Comparison of ENCODE assay signal across 13 cellular contexts in the genomic region with DNA sequence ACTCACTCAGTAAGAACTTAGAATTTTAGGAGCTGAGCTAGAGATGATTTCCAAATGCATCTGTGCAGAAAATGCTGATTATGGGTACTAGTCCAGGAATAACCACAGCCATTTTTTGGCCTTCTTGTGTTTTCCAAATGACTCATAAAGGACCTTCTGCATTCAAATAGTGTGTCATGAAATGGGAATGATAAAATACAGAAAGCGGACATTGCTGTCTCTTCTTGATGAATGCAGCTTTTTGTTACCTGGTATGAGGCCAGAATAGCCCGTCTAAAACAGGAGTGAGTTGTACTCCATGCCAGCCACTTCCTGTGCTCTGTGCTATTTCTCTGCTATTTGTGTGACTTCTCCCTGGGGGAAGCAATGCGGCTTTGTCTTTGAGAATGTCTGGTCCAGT. TPM values are rescaled to one million over a fixed set of nuclear protein-coding genes. Genes with fewer than 3 reads are reported as not detected.
DNase-seq lines count a peak whose midpoint lies in the region; ATAC-seq and TF ChIP-seq lines count a peak whose summit lies in the region.
"Had no signal": no experiment of that assay in that cellular context is flagged by ENCODE, and none has a peak within 500 bp of the region (broad histone marks: within the 10 kb centered on the region; RNA-seq: fewer than 3 reads in every experiment).

No MANE protein-coding gene starts in this region.

- no peak overlapping the region for H2AFZ ChIP-seq in neural progenitor cell (replicated peaks)

- H3K36me3 ChIP-seq in kidney epithelial cell (ENCODE audit: control insufficient read depth, insufficient read depth, low read length) (no peaks in the 10 kb centered on the region), neural progenitor cell (no peaks in the 10 kb centered on the region)
- H3K36me3 ChIP-seq: ascending aorta had no signal

- H3K4me1 ChIP-seq in neural progenitor cell: no peaks in the 10 kb centered on the region
- H3K4me1 ChIP-seq: ascending aorta had no signal

- H3K79me2 ChIP-seq in neural progenitor cell (ENCODE audit: low read depth): no peaks in the 10 kb centered on the region

- H3K4me3 Mint-ChIP-seq in neural progenitor cell: no peak overlapping the region
- H3K4me3 Mint-ChIP-seq: activated CD8-positive, alpha-beta memory T cell treated with anti-CD3 and anti-CD28 coated beads, Interleukin-2, amount 10 ng/mL, durations not matched to agents 7 days and 5 days; T-helper 2 cell treated with Interferon-gamma antibody and Interleukin-4, amounts not matched to agents 5 μg/mL and 100 μg/mL, for 36 hours had no signal

- H4K20me1 ChIP-seq in neural progenitor cell (ENCODE audit: low read depth): no peaks in the 10 kb centered on the region

- peaks cover 2% of the 10 kb centered on the region for H3K4me1 Mint-ChIP-seq in neural progenitor cell

- TF ChIP-seq CTCF in kidney epithelial cell (IDR thresholded peaks at IDR 0.05; ENCODE audit: insufficient read depth, low read length, poor library complexity, severe bottlenecking) (no peak), neural progenitor cell (IDR thresholded peaks at IDR 0.05) (no peak)

- H3K9ac ChIP-seq in neural progenitor cell: no peak overlapping the region

- H3K4me2 ChIP-seq in neural progenitor cell: no peak overlapping the region

- H3K36me3 Mint-ChIP-seq in neural progenitor cell: no peaks in the 10 kb centered on the region
- H3K36me3 Mint-ChIP-seq: activated CD8-positive, alpha-beta memory T cell treated with anti-CD3 and anti-CD28 coated beads, Interleukin-2, amount 10 ng/mL, durations not matched to agents 7 days and 5 days had no signal

- H3K9me3 ChIP-seq in neural progenitor cell (ENCODE audit: low read depth): no peaks in the 10 kb centered on the region
- H3K9me3 ChIP-seq: ascending aorta had no signal

- H3K27me3 ChIP-seq in kidney epithelial cell (ENCODE audit: control insufficient read depth, insufficient read depth, low read length) (no peaks in the 10 kb centered on the region), neural progenitor cell (no peaks in the 10 kb centered on the region)
- H3K27me3 ChIP-seq: ascending aorta had no signal

- H3K27me3 Mint-ChIP-seq in neural progenitor cell (ENCODE audit: insufficient read depth, low read depth): peaks cover 3% of the 10 kb centered on the region

- peak; percentile 3 for DNase-seq in Ammon's horn (ENCODE audit: low spot score)
- peak; percentile 91 for DNase-seq in HS-5 (ENCODE audit: low read depth)
- DNase-seq in astrocyte of the hippocampus (ENCODE audit: low read depth, low spot score): peak; percentile 92
- DNase-seq in kidney epithelial cell (ENCODE audit: low read depth): peak; percentile 61
- DNase-seq in RPMI8226: no peak
- DNase-seq in neural progenitor cell (ENCODE audit: low spot score): no peak
- DNase-seq: activated CD8-positive, alpha-beta memory T cell treated with anti-CD3 and anti-CD28 coated beads, Interleukin-2, amount 10 ng/mL, durations not matched to agents 7 days and 5 days; glutamatergic neuron; MM.1S had no signal

- H3F3A ChIP-seq in neural progenitor cell (ENCODE audit: low read depth): no peaks in the 10 kb centered on the region

- H3K27ac ChIP-seq in neural progenitor cell: no peak overlapping the region
- H3K27ac ChIP-seq: ascending aorta had no signal

- H3K9me3 Mint-ChIP-seq in neural progenitor cell: no peaks in the 10 kb centered on the region
- H3K9me3 Mint-ChIP-seq: T-helper 2 cell treated with Interferon-gamma antibody and Interleukin-4, amounts not matched to agents 5 μg/mL and 100 μg/mL, for 36 hours had no signal

- ATAC-seq in HG03378 (IDR thresholded peaks at IDR 0.05; ENCODE audit: unreplicated experiment): no peak
- ATAC-seq in HG03432 (IDR thresholded peaks at IDR 0.05; ENCODE audit: unreplicated experiment): no peak
- ATAC-seq: activated CD8-positive, alpha-beta memory T cell treated with anti-CD3 and anti-CD28 coated beads, Interleukin-2, amount 10 ng/mL, durations not matched to agents 7 days and 5 days had no signal

- no peak overlapping the region for H3K27ac Mint-ChIP-seq in neural progenitor cell
- H3K27ac Mint-ChIP-seq: activated CD8-positive, alpha-beta memory T cell treated with anti-CD3 and anti-CD28 coated beads, Interleukin-2, amount 10 ng/mL, durations not matched to agents 7 days and 5 days; T-helper 2 cell treated with Interferon-gamma antibody and Interleukin-4, amounts not matched to agents 5 μg/mL and 100 μg/mL, for 36 hours had no signal

- H3K4me3 ChIP-seq in kidney epithelial cell (ENCODE audit: low read depth, low read length) (no peak overlapping the region), neural progenitor cell (no peak overlapping the region)
- H3K4me3 ChIP-seq: ascending aorta had no signal

RNA-seq across cellular contexts. Expression of a gene that starts 20.5 kb away (rescaled TPM):
- total RNA-seq in kidney epithelial cell: 9.9 and 12.5 TPM in 2 replicates
- total RNA-seq in neural progenitor cell (ENCODE audit: low replicate concordance): 10.1 and 10.5 TPM in 2 replicates
- total RNA-seq: ascending aorta had no signal

Comparison
In these comparisons a context has a peak if more than half of its experiments do, and no peak if none do; other contexts are left out.
1. DNase-seq: peak in Ammon's horn (single experiment), HS-5 (single experiment), astrocyte of the hippocampus (single experiment) and kidney epithelial cell (single experiment); none in RPMI8226 (single experiment) and neural progenitor cell (single experiment).